22 cellular contexts compared by ENCODE assay signal in the genomic region with DNA sequence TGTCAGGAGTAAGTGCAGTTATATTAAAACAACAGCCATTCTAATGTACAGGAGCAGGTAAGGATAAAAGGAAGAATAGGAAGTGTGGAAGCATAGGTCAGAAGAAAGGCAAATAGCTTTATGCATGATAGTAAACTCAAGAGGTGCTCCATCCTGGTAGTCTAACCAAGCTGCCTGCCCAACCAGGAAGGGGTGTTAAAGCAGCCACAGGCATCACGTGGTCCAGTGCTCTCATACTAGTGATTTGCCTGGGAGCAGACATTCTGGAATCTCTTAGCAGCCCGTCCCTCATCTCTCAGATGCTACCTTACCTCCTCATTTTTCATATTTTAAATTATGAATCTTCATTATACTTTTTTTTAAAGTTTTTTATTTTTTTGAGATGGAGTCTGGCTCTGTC.
"Had no signal": no experiment of that assay in that cellular context is flagged by ENCODE, and none has a peak within 500 bp of the region (broad histone marks: within the 10 kb centered on the region; RNA-seq: fewer than 3 reads in every experiment).

No MANE protein-coding gene starts in this region.

- ATAC-seq: effector memory CD8-positive, alpha-beta T cell; esophagus mucosa; gastrocnemius medialis; left lobe of liver; natural killer cell; psoas muscle; right cardiac atrium; stimulated activated memory B cell treated with anti-CD40 and anti-IgM and Interleukin-4, amounts not matched to agents 10 μg/mL and 1 μg/mL and 100 μg/mL, for 72 hours; stimulated activated naive CD8-positive, alpha-beta T cell treated with anti-CD3 and anti-CD28 coated beads, Interleukin-15, Interleukin-2, amounts not matched to agents 100 U/mL and 50 U/mL, for 24 hours had no signal

- DNase-seq: cortex of kidney; effector memory CD8-positive, alpha-beta T cell; foreskin fibroblast; gastrocnemius medialis; head of caudate nucleus; natural killer cell; occipital lobe; ovary; posterior cingulate gyrus; psoas muscle; right cardiac atrium; sigmoid colon; stimulated activated CD4-positive, alpha-beta T cell treated with anti-CD3 and anti-CD28 coated beads, Interleukin-2, amount 100 ng/mL, for 24 hours; stimulated activated CD4-positive, alpha-beta T cell treated with anti-CD3 and anti-CD28 coated beads, Interleukin-4, amount 100 ng/mL, for 24 hours; stimulated activated naive CD8-positive, alpha-beta T cell treated with anti-CD3 and anti-CD28 coated beads, Interleukin-15, Interleukin-2, amounts not matched to agents 100 U/mL and 50 U/mL, for 24 hours; substantia nigra; testis; upper lobe of left lung; uterus had no signal
